In the genomic region with DNA sequence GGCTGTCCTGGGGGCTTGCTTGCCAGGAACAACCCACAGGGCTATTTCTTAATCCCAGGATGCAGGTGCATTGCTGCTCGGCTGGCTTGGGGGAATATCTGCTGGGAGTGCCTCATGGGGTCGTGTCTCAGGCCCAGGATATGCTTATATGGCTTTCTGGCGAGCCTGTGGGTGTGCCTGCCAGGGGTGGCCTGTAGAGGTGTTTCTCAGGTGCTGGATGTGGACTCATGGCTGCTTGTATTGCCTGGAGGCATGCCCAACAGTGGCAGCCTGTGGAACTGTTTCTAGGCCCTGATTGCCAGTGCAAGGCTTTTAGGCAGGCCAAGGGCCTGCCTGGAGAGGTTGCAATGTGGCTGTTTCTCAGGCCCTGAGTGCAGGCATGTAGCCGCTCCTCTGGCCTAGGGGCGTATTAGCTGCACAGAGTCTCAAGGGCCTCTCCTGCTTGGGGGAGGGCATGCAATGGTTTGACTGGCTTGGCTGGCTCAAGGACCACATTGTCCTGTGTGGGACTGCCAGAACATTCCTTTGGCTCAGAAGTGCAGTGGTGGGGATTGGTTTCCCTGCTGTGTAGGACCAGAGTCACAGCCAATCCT, we compare ENCODE assay signal across 37 cellular contexts.
"Had no signal": no experiment of that assay in that cellular context is flagged by ENCODE, and none has a peak within 500 bp of the region (broad histone marks: within the 10 kb centered on the region; RNA-seq: fewer than 3 reads in every experiment).

No MANE protein-coding gene starts in this region.

- H3K27ac ChIP-seq: brain microvascular endothelial cell, SJSA1 had no signal

- FAIRE-seq: TTC549 had no signal

- H3K27me3 ChIP-seq: brain microvascular endothelial cell, MG63, SJSA1 had no signal

- H3K4me1 Mint-ChIP-seq: activated CD4-positive, alpha-beta T cell treated with anti-CD3 and anti-CD28 coated beads for 36 hours; activated CD4-positive, alpha-beta T cell treated with anti-CD3 and anti-CD28 coated beads, Interleukin-2, amount 10 ng/mL, durations not matched to agents 7 days and 5 days; activated naive CD8-positive, alpha-beta T cell treated with anti-CD3 and anti-CD28 coated beads for 36 hours; activated T-helper 17 cell treated with anti-CD3 and anti-CD28 coated beads, Interleukin-2, amount 50 U/mL, for 72 hours had no signal

- H3K27ac Mint-ChIP-seq: activated CD4-positive, alpha-beta memory T cell treated with anti-CD3 and anti-CD28 coated beads for 36 hours; activated CD4-positive, alpha-beta T cell treated with anti-CD3 and anti-CD28 coated beads for 36 hours; activated CD4-positive, alpha-beta T cell treated with anti-CD3 and anti-CD28 coated beads, Interleukin-2, amount 10 ng/mL, durations not matched to agents 7 days and 5 days; activated naive CD8-positive, alpha-beta T cell treated with anti-CD3 and anti-CD28 coated beads for 36 hours; activated T-cell treated with anti-CD3 and anti-CD28 coated beads, Interleukin-2, amount 50 U/mL, for 72 hours; activated T-helper 17 cell treated with anti-CD3 and anti-CD28 coated beads, Interleukin-2, amount 50 U/mL, for 72 hours; T-helper 1 cell treated with Interleukin-12 subunit alpha and Interleukin-12 subunit beta and Interleukin-4 antibody, amounts not matched to agents 30 μg/mL and 1 μg/mL, for 36 hours; T-helper 2 cell treated with Interferon-gamma antibody and Interleukin-4, amounts not matched to agents 5 μg/mL and 100 μg/mL, for 36 hours had no signal

- DNase-seq: activated CD4-positive, alpha-beta memory T cell treated with anti-CD3 and anti-CD28 coated beads for 36 hours; activated CD4-positive, alpha-beta T cell treated with anti-CD3 and anti-CD28 coated beads for 36 hours; activated CD4-positive, alpha-beta T cell treated with anti-CD3 and anti-CD28 coated beads, Interleukin-2, amount 10 ng/mL, durations not matched to agents 7 days and 5 days; activated CD8-positive, alpha-beta memory T cell treated with anti-CD3 and anti-CD28 coated beads, Interleukin-2, amount 50 U/mL, for 48 hours; activated effector memory CD4-positive, alpha-beta T cell treated with anti-CD3 and anti-CD28 coated beads, Interleukin-2, amount 50 U/mL, for 16 hours; activated naive CD4-positive, alpha-beta T cell; activated naive CD4-positive, alpha-beta T cell treated with anti-CD3 and anti-CD28 coated beads, Interleukin-2, amount 50 U/mL, for 16 hours; activated naive CD8-positive, alpha-beta T cell treated with anti-CD3 and anti-CD28 coated beads for 36 hours; activated T-cell treated with anti-CD3 and anti-CD28 coated beads, Interleukin-2, amount 50 U/mL, for 1 hour; activated T-cell treated with anti-CD3 and anti-CD28 coated beads, Interleukin-2, amount 50 U/mL, for 72 hours; amniotic stem cell; brain microvascular endothelial cell; central memory CD4-positive, alpha-beta T cell; Kasumi-1; KG1; MG63; NCI-H1048; NCI-H1105 treated with DMSO at 0.1 percent for 48 hours; NCI-H1436; NCI-H187; NCI-H2029 treated with DMSO at 0.1 percent for 48 hours; NCI-H2107; NCI-H2171; NCI-H2227 treated with DMSO at 0.1 percent for 48 hours; NCI-H446; NCI-H524; NCI-H69; NCI-H82; SHP77 treated with DMSO at 0.1 percent for 48 hours; SK-N-SH had no signal

- H3K4me3 Mint-ChIP-seq: activated CD4-positive, alpha-beta memory T cell treated with anti-CD3 and anti-CD28 coated beads for 36 hours; activated CD4-positive, alpha-beta T cell treated with anti-CD3 and anti-CD28 coated beads for 36 hours; activated CD4-positive, alpha-beta T cell treated with anti-CD3 and anti-CD28 coated beads, Interleukin-2, amount 10 ng/mL, durations not matched to agents 7 days and 5 days; activated naive CD8-positive, alpha-beta T cell treated with anti-CD3 and anti-CD28 coated beads for 36 hours; activated T-cell treated with anti-CD3 and anti-CD28 coated beads, Interleukin-2, amount 50 U/mL, for 72 hours; activated T-helper 17 cell treated with anti-CD3 and anti-CD28 coated beads, Interleukin-2, amount 50 U/mL, for 72 hours; T-helper 1 cell treated with Interleukin-12 subunit alpha and Interleukin-12 subunit beta and Interleukin-4 antibody, amounts not matched to agents 30 μg/mL and 1 μg/mL, for 36 hours; T-helper 2 cell treated with Interferon-gamma antibody and Interleukin-4, amounts not matched to agents 5 μg/mL and 100 μg/mL, for 36 hours had no signal

- H3K4me1 ChIP-seq: SJSA1 had no signal

- H3K36me3 Mint-ChIP-seq: activated CD4-positive, alpha-beta memory T cell treated with anti-CD3 and anti-CD28 coated beads for 36 hours; activated naive CD8-positive, alpha-beta T cell treated with anti-CD3 and anti-CD28 coated beads for 36 hours had no signal

- ATAC-seq: activated CD4-positive, alpha-beta T cell treated with anti-CD3 and anti-CD28 coated beads for 36 hours; activated CD4-positive, CD25-positive, alpha-beta regulatory T cell treated with anti-CD3 and anti-CD28 coated beads, Interleukin-2, amount 50 U/mL, for 24 hours; activated T-cell treated with anti-CD3 and anti-CD28 coated beads, Interleukin-2, amount 50 U/mL, for 72 hours; activated T-helper 17 cell treated with anti-CD3 and anti-CD28 coated beads, Interleukin-2, amount 50 U/mL, for 72 hours; Panc1 had no signal

- H3K9ac ChIP-seq: SK-N-SH had no signal

- H3K9me3 ChIP-seq: SJSA1, SK-N-SH had no signal

- H3K36me3 ChIP-seq: brain microvascular endothelial cell, MG63, SJSA1 had no signal

- H3K4me3 ChIP-seq: MG63, SJSA1 had no signal

- H3K4me2 ChIP-seq: SK-N-SH had no signal
